ENCODE assay signal across 24 cellular contexts in the genomic region with DNA sequence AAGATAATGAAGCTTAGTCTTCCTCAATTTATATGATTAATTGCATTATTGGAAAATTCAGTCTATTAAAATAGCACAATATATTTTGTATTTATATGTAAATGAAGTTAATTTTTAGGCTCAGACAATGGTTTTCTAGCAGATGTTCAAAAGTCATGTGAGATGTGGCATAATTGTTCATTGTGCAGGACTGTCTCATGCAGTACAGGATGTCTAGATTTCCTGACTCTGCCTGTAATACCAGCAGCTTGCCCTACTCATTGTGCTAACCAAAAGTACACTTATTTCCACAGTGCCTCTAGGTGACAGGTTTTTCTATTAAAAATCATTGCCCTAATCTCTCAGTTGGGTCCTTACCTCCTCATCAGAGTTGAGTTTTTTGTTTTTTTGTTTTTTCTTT.
"Had no signal": no experiment of that assay in that cellular context is flagged by ENCODE, and none has a peak within 500 bp of the region (broad histone marks: within the 10 kb centered on the region; RNA-seq: fewer than 3 reads in every experiment).

No MANE protein-coding gene starts in this region.

- H3K4me3 ChIP-seq: ascending aorta, heart right ventricle, left lung, lower lobe of right lung, pancreas, psoas muscle, tibial nerve had no signal

- ATAC-seq: activated CD4-positive, alpha-beta T cell treated with anti-CD3 and anti-CD28 coated beads for 36 hours; left lung; lower lobe of right lung; pancreas; psoas muscle; right cardiac atrium; stimulated activated naive B cell treated with anti-CD40 and anti-IgM and Interleukin-4, amounts not matched to agents 10 μg/mL and 1 μg/mL and 100 μg/mL, for 72 hours had no signal

- DNase-seq: activated CD4-positive, alpha-beta T cell treated with anti-CD3 and anti-CD28 coated beads for 36 hours; activated CD4-positive, alpha-beta T cell treated with anti-CD3 and anti-CD28 coated beads, Interleukin-2, amount 50 U/mL, for 48 hours; activated CD4-positive, CD25-positive, alpha-beta regulatory T cell; activated CD8-positive, alpha-beta memory T cell treated with anti-CD3 and anti-CD28 coated beads for 24 hours; activated effector memory CD4-positive, alpha-beta T cell treated with anti-CD3 and anti-CD28 coated beads, Interleukin-2, amount 50 U/mL, for 16 hours; activated naive CD4-positive, alpha-beta T cell treated with anti-CD3 and anti-CD28 coated beads for 36 hours; activated naive CD8-positive, alpha-beta T cell treated with anti-CD3 and anti-CD28 coated beads, Interleukin-2, amount 10 ng/mL, durations not matched to agents 7 days and 5 days; caudate nucleus; effector CD8-positive, alpha-beta T cell; erythroblast; heart right ventricle; left lung; lower lobe of right lung; naive B cell; nephron progenitor cell; pancreas; psoas muscle; right cardiac atrium; stimulated activated CD4-positive, alpha-beta T cell treated with anti-CD3 and anti-CD28 coated beads, Interleukin-15, amount 100 ng/mL, for 24 hours; stimulated activated CD4-positive, alpha-beta T cell treated with anti-CD3 and anti-CD28 coated beads, Interleukin-2, amount 100 ng/mL, for 24 hours; stimulated activated naive B cell treated with anti-CD40 and anti-IgM and Interleukin-4, amounts not matched to agents 10 μg/mL and 1 μg/mL and 100 μg/mL, for 72 hours; T-helper 1 cell had no signal
